In genomic region chr3:197714251-197714650, GRCh38 we compare ENCODE assay signal across 11 cellular contexts. TPM values are rescaled to one million over a fixed set of nuclear protein-coding genes. Genes with fewer than 3 reads are reported as not detected.
DNase-seq lines count a peak whose midpoint lies in the region; ATAC-seq and TF ChIP-seq lines count a peak whose summit lies in the region.
"Had no signal": no experiment of that assay in that cellular context is flagged by ENCODE, and none has a peak within 500 bp of the region (broad histone marks: within the 10 kb centered on the region; RNA-seq: fewer than 3 reads in every experiment).

No MANE protein-coding gene starts in this region.

- no peak for TF ChIP-seq CTCF in right atrium auricular region (IDR thresholded peaks at IDR 0.05)

- no peaks in the 10 kb centered on the region for H3K9me3 ChIP-seq in right atrium auricular region

- H3K4me3 Mint-ChIP-seq in activated CD8-positive, alpha-beta T cell treated with anti-CD3 and anti-CD28 coated beads, Interleukin-2, amount 10 ng/mL, durations not matched to agents 7 days and 5 days: no peak overlapping the region
- H3K4me3 Mint-ChIP-seq in naive B cell: peak overlapping the region in 3 of 8 donors; percentile 29 to 63 (median 47)

- peak overlapping the region; percentile 90 to 98 for H3K27ac ChIP-seq in right atrium auricular region

- intact Hi-C loops in left ventricle myocardium superior (cut with micrococcal nuclease): no loop called here

- peaks cover 8% of the 10 kb centered on the region for H3K36me3 ChIP-seq in right atrium auricular region
- H3K36me3 ChIP-seq: WERI-Rb-1 had no signal

- CTCF ChIA-PET in activated CD8-positive, alpha-beta T cell treated with anti-CD3 and anti-CD28 coated beads, Interleukin-2, amount 10 ng/mL, durations not matched to agents 7 days and 5 days (lab: Charles Lee): interaction anchor here (0.6 to 3.8 kb wide), 3 partner anchors 10 to 115 kb away, joined by 3 to 17 read pairs (median 3); no protein-coding TSS in a partner anchor

- POLR2A ChIA-PET in activated CD8-positive, alpha-beta T cell treated with anti-CD3 and anti-CD28 coated beads, Interleukin-2, amount 10 ng/mL, durations not matched to agents 7 days and 5 days (lab: Charles Lee): interaction anchor here (3.6 kb wide), 1 partner anchor 77 kb away, joined by 24 read pairs; the partner anchor contains the start of gene LRCH3

- H3K27me3 Mint-ChIP-seq in activated CD8-positive, alpha-beta T cell treated with anti-CD3 and anti-CD28 coated beads, Interleukin-2, amount 10 ng/mL, durations not matched to agents 7 days and 5 days (ENCODE audit: low read depth): no peaks in the 10 kb centered on the region
- H3K27me3 Mint-ChIP-seq in naive B cell: no peaks in the 10 kb centered on the region

- no peak for DNase-seq in right atrium auricular region (ENCODE audit: low spot score)
- no peak for DNase-seq in left ventricle myocardium superior
- DNase-seq in activated CD8-positive, alpha-beta T cell treated with anti-CD3 and anti-CD28 coated beads, Interleukin-2, amount 10 ng/mL, durations not matched to agents 7 days and 5 days: no peak
- DNase-seq in naive B cell: no peak
- no peak for DNase-seq in middle frontal gyrus (ENCODE audit: extremely low spot score, low spot score)
- DNase-seq in NCI-H82 treated with DMSO at 0.1 percent for 48 hours (lab: John Stamatoyannopoulos, UW; ENCODE audit: unreplicated experiment): no peak
- DNase-seq in GM19238 (ENCODE audit: insufficient read length, low spot score): no peak
- DNase-seq: central memory CD4-positive, alpha-beta T cell; NCI-H2171 treated with DMSO at 0.1 percent for 48 hours had no signal

- peaks cover 41% of the 10 kb centered on the region for H3K36me3 Mint-ChIP-seq in activated CD8-positive, alpha-beta T cell treated with anti-CD3 and anti-CD28 coated beads, Interleukin-2, amount 10 ng/mL, durations not matched to agents 7 days and 5 days (ENCODE audit: low read depth)
- H3K36me3 Mint-ChIP-seq in naive B cell: peaks cover 4 to 15% of the 10 kb centered on the region in 2 donors

- peaks cover 34% of the 10 kb centered on the region for H3K4me1 Mint-ChIP-seq in activated CD8-positive, alpha-beta T cell treated with anti-CD3 and anti-CD28 coated beads, Interleukin-2, amount 10 ng/mL, durations not matched to agents 7 days and 5 days (ENCODE audit: low read depth)
- peaks cover 22 to 48% (median 23%) of the 10 kb centered on the region in 3 donors for H3K4me1 Mint-ChIP-seq in naive B cell

- no peaks in the 10 kb centered on the region for H3K27me3 ChIP-seq in right atrium auricular region

- H3K9me3 Mint-ChIP-seq in activated CD8-positive, alpha-beta T cell treated with anti-CD3 and anti-CD28 coated beads, Interleukin-2, amount 10 ng/mL, durations not matched to agents 7 days and 5 days (ENCODE audit: insufficient read depth): no peaks in the 10 kb centered on the region
- H3K9me3 Mint-ChIP-seq in naive B cell: no peaks in the 10 kb centered on the region

- H3K27ac Mint-ChIP-seq in activated CD8-positive, alpha-beta T cell treated with anti-CD3 and anti-CD28 coated beads, Interleukin-2, amount 10 ng/mL, durations not matched to agents 7 days and 5 days: peak overlapping the region; percentile 46
- H3K27ac Mint-ChIP-seq in naive B cell: peak overlapping the region in 5 of 6 donors; percentile 44 to 98 (median 61)

- ATAC-seq in left ventricle myocardium superior (no peak), naive B cell (ENCODE audit: low read depth in 2 of 2) (no peak), HG03039 (IDR thresholded peaks at IDR 0.05; ENCODE audit: unreplicated experiment) (no peak)
- no peak for ATAC-seq in activated CD8-positive, alpha-beta T cell treated with anti-CD3 and anti-CD28 coated beads, Interleukin-2, amount 10 ng/mL, durations not matched to agents 7 days and 5 days

- H3K4me3 ChIP-seq in right atrium auricular region: no peak overlapping the region

- peaks cover 0 to 29% of the 10 kb centered on the region in 2 donors for H3K4me1 ChIP-seq in right atrium auricular region

RNA-seq across cellular contexts. Expression of gene RUBCN, which starts 22.5 kb away (rescaled TPM):
- total RNA-seq in right atrium auricular region (10 to 100 TPM; 32.3 to 32.7 TPM), left ventricle myocardium superior (17.8 TPM)
- 10 to 100 TPM; 48.4 to 50.2 TPM for total RNA-seq in activated CD8-positive, alpha-beta T cell treated with anti-CD3 and anti-CD28 coated beads, Interleukin-2, amount 10 ng/mL, durations not matched to agents 7 days and 5 days
- polyA plus RNA-seq in naive B cell (ENCODE audit: low read depth in 6 of 6): 10 to 100 TPM; 20.0 to 46.9 (median 24.8) TPM

RNA-seq across cellular contexts. Expression of gene FYTTD1, which starts 35.4 kb away (rescaled TPM):
- total RNA-seq in right atrium auricular region: 10 to 100 TPM; 39.9 to 61.8 TPM
- 71.8 TPM for total RNA-seq in left ventricle myocardium superior
- 10 to 100 TPM; 38.4 to 41.8 TPM for total RNA-seq in activated CD8-positive, alpha-beta T cell treated with anti-CD3 and anti-CD28 coated beads, Interleukin-2, amount 10 ng/mL, durations not matched to agents 7 days and 5 days
- 10 to 100 TPM; 64.2 to 78.5 (median 68.8) TPM for polyA plus RNA-seq in naive B cell (ENCODE audit: low read depth in 6 of 6)
